Comparison of ENCODE assay signal across 1 cellular context in genomic region chr19:45477216-45477615, GRCh38.
TF ChIP-seq lines count a peak whose summit lies in the region.

No MANE protein-coding gene starts in this region.

TF ChIP-seq in GM23338, 12 proteins besides CTCF, POLR2A, EP300 and RAD21:
- TF ChIP-seq STAT1 (IDR thresholded peaks at IDR 0.05; ENCODE audit: unreplicated experiment), result no peak
- TF ChIP-seq EZH2phosphoT487 (IDR thresholded peaks at IDR 0.05; ENCODE audit: unreplicated experiment), result no peak
- no peak for TF ChIP-seq CREB1 (CRISPR knock-in tag; IDR thresholded peaks at IDR 0.05; ENCODE audit: low read depth)
- no peak for TF ChIP-seq JUNB (IDR thresholded peaks at IDR 0.05; ENCODE audit: unreplicated experiment)
- TF ChIP-seq NANOG (IDR thresholded peaks at IDR 0.05; ENCODE audit: borderline replicate concordance), result no peak
- TF ChIP-seq ZNF114 (CRISPR knock-in tag; IDR thresholded peaks at IDR 0.05), result no peak
TF ChIP-seq in GM23338: peak in this region for 0.
